Comparison of ENCODE assay signal across 2 cellular contexts in the genomic region with DNA sequence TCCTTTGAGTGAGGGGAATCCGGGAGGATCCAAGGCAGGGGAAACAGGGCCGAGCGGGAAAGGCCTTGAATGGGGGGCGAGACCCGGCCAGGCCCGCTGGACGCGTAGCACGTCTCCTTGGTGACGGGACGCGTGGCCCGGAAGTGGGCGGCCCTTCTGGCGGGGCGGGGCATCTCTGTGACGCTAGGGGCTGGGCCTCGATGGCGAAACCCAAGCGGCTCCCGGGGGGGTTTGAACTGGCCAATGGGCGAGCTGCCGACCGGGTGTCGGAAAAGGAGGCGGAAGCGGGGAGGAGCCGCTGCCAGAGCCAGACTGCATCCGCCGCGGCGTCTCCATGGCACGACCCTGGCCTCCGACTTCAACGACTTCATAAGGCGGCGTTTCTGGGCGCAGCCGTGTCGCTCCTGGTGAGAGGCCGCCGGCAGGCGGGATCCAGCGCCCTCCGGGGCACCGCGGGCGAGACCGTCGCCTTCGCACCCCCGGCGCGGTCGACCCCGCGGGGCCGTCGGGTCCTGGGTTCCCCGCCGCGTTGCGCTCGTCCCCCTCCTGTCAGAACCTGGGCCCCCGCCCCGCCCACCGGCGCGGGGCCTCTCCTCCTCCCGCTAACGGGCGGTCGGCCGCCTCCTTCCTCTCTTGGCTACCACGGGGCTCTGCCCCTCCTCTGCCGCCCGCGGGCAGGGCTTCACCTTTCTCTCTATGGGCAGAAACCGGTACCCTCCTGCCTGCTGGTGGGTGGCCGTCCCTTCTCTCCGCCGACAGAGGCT.
A peak's percentile ranks its signal among the peaks of the same experiment; 100 is the strongest.
TF ChIP-seq lines count a peak whose summit lies in the region.

A gene (plus strand): TSS at position 158 of the 764 bp plus-strand sequence. CDS start 86 bp downstream, at position 244.

TF ChIP-seq in IMR-90, 13 proteins besides CTCF, POLR2A, EP300 and RAD21:
- TF ChIP-seq NFE2L2 (IDR thresholded peaks at IDR 0.05; ENCODE audit: low read depth, low read length) (no peak), BHLHE40 (IDR thresholded peaks at IDR 0.05; ENCODE audit: low read depth, low read length) (no peak; the same call in 1 of the 2 replicates), MXI1 (IDR thresholded peaks at IDR 0.05; ENCODE audit: borderline replicate concordance, low read depth, low read length) (peak; percentile 91), CEBPB (IDR thresholded peaks at IDR 0.05; ENCODE audit: low read depth, low read length) (peak; percentile 96), MAFK (IDR thresholded peaks at IDR 0.05; ENCODE audit: low read depth, low read length) (no peak), CHD1 (IDR thresholded peaks at IDR 0.05; ENCODE audit: low read depth, low read length) (no peak), MAZ (IDR thresholded peaks at IDR 0.05; ENCODE audit: borderline replicate concordance, low read depth, low read length) (peak; percentile 69; the same call in 1 of the 2 replicates), FOS (IDR thresholded peaks at IDR 0.05; ENCODE audit: low read depth, low read length) (no peak), RFX5 (IDR thresholded peaks at IDR 0.05; ENCODE audit: low read depth, low read length) (no peak), RCOR1 (IDR thresholded peaks at IDR 0.05; ENCODE audit: insufficient replicate concordance, low read length) (no peak), SMC3 (IDR thresholded peaks at IDR 0.05; ENCODE audit: low read depth, low read length) (no peak)
- TF ChIP-seq, protein P1, sequence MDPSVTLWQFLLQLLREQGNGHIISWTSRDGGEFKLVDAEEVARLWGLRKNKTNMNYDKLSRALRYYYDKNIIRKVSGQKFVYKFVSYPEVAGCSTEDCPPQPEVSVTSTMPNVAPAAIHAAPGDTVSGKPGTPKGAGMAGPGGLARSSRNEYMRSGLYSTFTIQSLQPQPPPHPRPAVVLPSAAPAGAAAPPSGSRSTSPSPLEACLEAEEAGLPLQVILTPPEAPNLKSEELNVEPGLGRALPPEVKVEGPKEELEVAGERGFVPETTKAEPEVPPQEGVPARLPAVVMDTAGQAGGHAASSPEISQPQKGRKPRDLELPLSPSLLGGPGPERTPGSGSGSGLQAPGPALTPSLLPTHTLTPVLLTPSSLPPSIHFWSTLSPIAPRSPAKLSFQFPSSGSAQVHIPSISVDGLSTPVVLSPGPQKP (IDR thresholded peaks at IDR 0.05; ENCODE audit: borderline replicate concordance, low read depth, low read length) = no peak
- TF ChIP-seq, protein P2, sequence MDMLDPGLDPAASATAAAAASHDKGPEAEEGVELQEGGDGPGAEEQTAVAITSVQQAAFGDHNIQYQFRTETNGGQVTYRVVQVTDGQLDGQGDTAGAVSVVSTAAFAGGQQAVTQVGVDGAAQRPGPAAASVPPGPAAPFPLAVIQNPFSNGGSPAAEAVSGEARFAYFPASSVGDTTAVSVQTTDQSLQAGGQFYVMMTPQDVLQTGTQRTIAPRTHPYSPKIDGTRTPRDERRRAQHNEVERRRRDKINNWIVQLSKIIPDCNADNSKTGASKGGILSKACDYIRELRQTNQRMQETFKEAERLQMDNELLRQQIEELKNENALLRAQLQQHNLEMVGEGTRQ (IDR thresholded peaks at IDR 0.05; ENCODE audit: low read depth, low read length) = peak; percentile 67; the same call in 1 of the 2 replicates

TF ChIP-seq in endothelial cell of umbilical vein, 7 proteins besides CTCF, POLR2A, EP300 and RAD21:
- no peak for TF ChIP-seq FOS (IDR thresholded peaks at IDR 0.05; ENCODE audit: borderline replicate concordance, insufficient read depth, low read length)
- TF ChIP-seq, protein P3, sequence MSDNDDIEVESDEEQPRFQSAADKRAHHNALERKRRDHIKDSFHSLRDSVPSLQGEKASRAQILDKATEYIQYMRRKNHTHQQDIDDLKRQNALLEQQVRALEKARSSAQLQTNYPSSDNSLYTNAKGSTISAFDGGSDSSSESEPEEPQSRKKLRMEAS (IDR thresholded peaks at IDR 0.05; ENCODE audit: insufficient read depth, insufficient read length) = peak; percentile 73
- peak; percentile 93 for TF ChIP-seq POLR2AphosphoS5 (IDR thresholded peaks at IDR 0.05; ENCODE audit: insufficient read depth, low read depth, low read length)
